15 cellular contexts compared by ENCODE assay signal in the genomic region with DNA sequence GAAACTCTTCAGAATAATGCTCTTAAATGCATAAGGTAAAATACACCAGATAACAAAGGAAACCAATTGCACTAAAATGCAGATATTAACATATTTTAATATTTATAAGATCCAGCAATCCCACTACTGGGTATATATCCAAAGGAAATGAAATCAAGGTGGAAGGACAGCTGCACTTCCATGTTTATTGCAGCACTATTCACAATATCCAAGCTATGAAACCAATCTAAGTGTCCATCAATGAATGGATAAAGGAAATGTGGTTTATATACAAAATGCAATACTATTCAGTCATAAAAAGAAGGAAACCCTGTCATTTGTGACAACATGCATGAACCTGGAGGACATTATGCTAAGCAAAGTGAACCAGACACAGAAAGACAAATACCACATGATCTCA. TPM values are rescaled to one million over a fixed set of nuclear protein-coding genes. Genes with fewer than 3 reads are reported as not detected.
DNase-seq lines count a peak whose midpoint lies in the region; ATAC-seq and TF ChIP-seq lines count a peak whose summit lies in the region.
"Had no signal": no experiment of that assay in that cellular context is flagged by ENCODE, and none has a peak within 500 bp of the region (broad histone marks: within the 10 kb centered on the region; RNA-seq: fewer than 3 reads in every experiment).

No MANE protein-coding gene starts in this region.

- H3K9me3 ChIP-seq in left ventricle myocardium inferior (replicated peaks), result no peaks in the 10 kb centered on the region
- no peaks in the 10 kb centered on the region for H3K9me3 ChIP-seq in heart left ventricle
- no peaks in the 10 kb centered on the region for H3K9me3 ChIP-seq in IMR-90 (ENCODE audit: control insufficient read depth, insufficient read depth, low read length)
- no peaks in the 10 kb centered on the region for H3K9me3 ChIP-seq in ascending aorta
- H3K9me3 ChIP-seq in osteoblast (ENCODE audit: low read depth, low read length), result no peaks in the 10 kb centered on the region
- H3K9me3 ChIP-seq: HAP-1 had no signal

- no peaks in the 10 kb centered on the region for H3K79me2 ChIP-seq in osteoblast (ENCODE audit: insufficient read depth, low read length)

- H3K36me3 Mint-ChIP-seq in nephron progenitor cell (ENCODE audit: low read depth) (no peaks in the 10 kb centered on the region), natural killer cell (no peaks in the 10 kb centered on the region)
- H3K36me3 Mint-ChIP-seq: CD4-positive, CD25-positive, alpha-beta regulatory T cell had no signal

- no peak for ATAC-seq in heart left ventricle
- ATAC-seq in IMR-90 (ENCODE audit: low read depth), result no peak
- ATAC-seq in natural killer cell, result no peak

- no peak overlapping the region for H2BK20ac ChIP-seq in IMR-90 (ENCODE audit: low read depth, low read length)

- H2BK120ac ChIP-seq in IMR-90 (ENCODE audit: low read depth, low read length), result no peak overlapping the region

- H3K4me2 ChIP-seq in IMR-90 (ENCODE audit: low read depth, low read length) (no peak overlapping the region), osteoblast (ENCODE audit: insufficient read depth, low read length) (peak overlapping the region; percentile 1)

- H4K20me1 ChIP-seq in IMR-90 (ENCODE audit: insufficient read depth, low read length) (no peaks in the 10 kb centered on the region), osteoblast (ENCODE audit: insufficient read depth, low read length) (no peaks in the 10 kb centered on the region)
- H4K20me1 ChIP-seq: BLaER1 treated with 17β-estradiol and CSF1 and Interleukin-3, amounts not matched to agents 10 nM and 100 nM had no signal

- no peak overlapping the region for H3K18ac ChIP-seq in IMR-90 (ENCODE audit: low read depth, low read length)

- TF ChIP-seq CTCF in left ventricle myocardium inferior (IDR thresholded peaks at IDR 0.05; ENCODE audit: borderline replicate concordance) (no peak), heart left ventricle (IDR thresholded peaks at IDR 0.05) (no peak), IMR-90 (conservative IDR thresholded peaks at IDR 0.05; ENCODE audit: low read depth, low read length) (no peak), ascending aorta (IDR thresholded peaks at IDR 0.05) (no peak), osteoblast (IDR thresholded peaks at IDR 0.05; ENCODE audit: extremely low read depth, low read depth, low read length) (no peak), nephron progenitor cell (IDR thresholded peaks at IDR 0.05) (no peak), natural killer cell (IDR thresholded peaks at IDR 0.05) (no peak)

- no TSS peak for BruUV-seq in IMR-90 (replicated peaks; lab: Mats Ljungman, UMichigan)

- TF ChIP-seq POLR2A in heart left ventricle (IDR thresholded peaks at IDR 0.05) (no peak), IMR-90 (IDR thresholded peaks at IDR 0.05; ENCODE audit: low read depth, low read length) (no peak)

- no peak overlapping the region for H4K91ac ChIP-seq in IMR-90 (ENCODE audit: insufficient read depth, low read depth, low read length)

- peak overlapping the region; percentile 54 for H3K4ac ChIP-seq in IMR-90 (ENCODE audit: low read depth, low read length)

- H3K4me3 Mint-ChIP-seq in nephron progenitor cell, result no peak overlapping the region
- no peak overlapping the region for H3K4me3 Mint-ChIP-seq in natural killer cell
- H3K4me3 Mint-ChIP-seq: CD4-positive, CD25-positive, alpha-beta regulatory T cell; IgD-negative memory B cell had no signal

- H3K79me1 ChIP-seq in IMR-90 (ENCODE audit: low read depth in 1 of 2, low read length in 2 of 2), result no peaks in the 10 kb centered on the region

- H2AK9ac ChIP-seq in IMR-90 (replicated peaks; ENCODE audit: low read depth, low read length, poor library complexity), result no peak overlapping the region

- H3K9me1 ChIP-seq in IMR-90 (ENCODE audit: insufficient read depth, low read length), result no peaks in the 10 kb centered on the region

- no peak overlapping the region for H4K8ac ChIP-seq in IMR-90 (ENCODE audit: low read depth in 2 of 2, low read length in 2 of 2)

- no peak overlapping the region for H3K4me3 ChIP-seq in left ventricle myocardium inferior
- no peak overlapping the region for H3K4me3 ChIP-seq in heart left ventricle
- H3K4me3 ChIP-seq in IMR-90 (ENCODE audit: insufficient read depth, low read depth, low read length), result no peak overlapping the region
- no peak overlapping the region for H3K4me3 ChIP-seq in ascending aorta
- no peak overlapping the region for H3K4me3 ChIP-seq in osteoblast (ENCODE audit: insufficient read depth, low read length)
- H3K4me3 ChIP-seq: BLaER1 treated with 17β-estradiol and CSF1 and Interleukin-3, amounts not matched to agents 10 nM and 100 nM; HAP-1 had no signal

- peak overlapping the region; percentile 39 for H3K14ac ChIP-seq in IMR-90 (replicated peaks; ENCODE audit: low read depth, low read length)

- H3K9ac ChIP-seq in IMR-90 (ENCODE audit: low read depth, low read length), result no peak overlapping the region
- H3K9ac ChIP-seq: BLaER1 treated with 17β-estradiol and CSF1 and Interleukin-3, amounts not matched to agents 10 nM and 100 nM had no signal

- H4K5ac ChIP-seq in IMR-90 (ENCODE audit: low read depth, low read length), result no peak overlapping the region

- H2BK15ac ChIP-seq in IMR-90 (ENCODE audit: low read depth, low read length), result no peak overlapping the region

- intact Hi-C loops in left ventricle myocardium inferior (cut with micrococcal nuclease), result no loop called here
- intact Hi-C loops in heart left ventricle (cut with DNase I), result loop anchor here in 1 of 10 donors (5.0 kb wide), 1 partner anchor 36 kb away; the partner anchor contains the start of gene RNF24
- intact Hi-C loops in IMR-90 (cut with micrococcal nuclease), result no loop called here
- intact Hi-C loops in ascending aorta (cut with DNase I), result no loop called here
- intact Hi-C loops in natural killer cell (cut with micrococcal nuclease), result no loop called here

- H3K36me3 ChIP-seq in left ventricle myocardium inferior (no peaks in the 10 kb centered on the region), heart left ventricle (no peaks in the 10 kb centered on the region), IMR-90 (ENCODE audit: control insufficient read depth, insufficient read depth, low read length) (no peaks in the 10 kb centered on the region), ascending aorta (no peaks in the 10 kb centered on the region), osteoblast (ENCODE audit: insufficient read depth, low read length) (no peaks in the 10 kb centered on the region)
- H3K36me3 ChIP-seq: BLaER1 treated with 17β-estradiol and CSF1 and Interleukin-3, amounts not matched to agents 10 nM and 100 nM; HAP-1 had no signal

- H3K9me3 Mint-ChIP-seq in nephron progenitor cell, result peaks cover 7% of the 10 kb centered on the region
- H3K9me3 Mint-ChIP-seq in natural killer cell, result no peaks in the 10 kb centered on the region

- H3K27ac Mint-ChIP-seq in nephron progenitor cell (no peak overlapping the region), natural killer cell (no peak overlapping the region)
- H3K27ac Mint-ChIP-seq: CD4-positive, CD25-positive, alpha-beta regulatory T cell had no signal

- no peak overlapping the region for H2AK5ac ChIP-seq in IMR-90 (ENCODE audit: low read depth, low read length)

- H3K27ac ChIP-seq in left ventricle myocardium inferior (replicated peaks), result peak overlapping the region; percentile 78
- H3K27ac ChIP-seq in heart left ventricle, result peak overlapping the region in 3 of 12 donors; percentile 37 to 74 (median 53)
- no peak overlapping the region for H3K27ac ChIP-seq in IMR-90 (ENCODE audit: insufficient read depth, low read length)
- H3K27ac ChIP-seq in ascending aorta, result peak overlapping the region; percentile 72 to 79
- H3K27ac ChIP-seq in osteoblast (ENCODE audit: low read depth, low read length), result peak overlapping the region; percentile 4

- H2AFZ ChIP-seq in IMR-90 (replicated peaks; ENCODE audit: low read length, poor library complexity) (no peak overlapping the region), osteoblast (ENCODE audit: low read length) (no peak overlapping the region)

- CTCF ChIA-PET in IMR-90 (lab: Yijun Ruan, JAX), result interaction anchor here (0.9 kb wide), 1 partner anchor 9 kb away, joined by 3 read pairs; no protein-coding TSS in a partner anchor

- H3K23ac ChIP-seq in IMR-90 (ENCODE audit: low read depth, low read length), result no peak overlapping the region

- no peak overlapping the region for H2BK5ac ChIP-seq in IMR-90 (ENCODE audit: low read depth, low read length, poor library complexity, severe bottlenecking)

- no peak overlapping the region for H3K56ac ChIP-seq in IMR-90 (ENCODE audit: extremely low read depth, insufficient read depth, low read length)

- no peaks in the 10 kb centered on the region for H3K27me3 ChIP-seq in left ventricle myocardium inferior (ENCODE audit: low read depth)
- H3K27me3 ChIP-seq in heart left ventricle, result no peaks in the 10 kb centered on the region
- H3K27me3 ChIP-seq in IMR-90 (ENCODE audit: control insufficient read depth, insufficient read depth, low read length), result no peaks in the 10 kb centered on the region
- H3K27me3 ChIP-seq in ascending aorta, result no peaks in the 10 kb centered on the region
- H3K27me3 ChIP-seq in osteoblast (ENCODE audit: insufficient read depth, low read length), result no peaks in the 10 kb centered on the region
- H3K27me3 ChIP-seq: BLaER1 treated with 17β-estradiol and CSF1 and Interleukin-3, amounts not matched to agents 10 nM and 100 nM had no signal

- H3K4me1 ChIP-seq in left ventricle myocardium inferior, result peaks cover 34% of the 10 kb centered on the region
- H3K4me1 ChIP-seq in heart left ventricle, result peaks cover 0 to 24% (median 13%) of the 10 kb centered on the region in 12 donors
- H3K4me1 ChIP-seq in IMR-90 (ENCODE audit: control insufficient read depth, insufficient read depth, low read length), result peaks cover 7% of the 10 kb centered on the region
- H3K4me1 ChIP-seq in ascending aorta, result peaks cover 0 to 11% of the 10 kb centered on the region in 2 donors
- peaks cover 24% of the 10 kb centered on the region for H3K4me1 ChIP-seq in osteoblast (ENCODE audit: insufficient read depth, low read length)
- H3K4me1 ChIP-seq: HAP-1 had no signal

- POLR2A ChIA-PET in IMR-90 (lab: Charles Lee; ENCODE audit: unreplicated experiment), result no interaction called here

- dilution Hi-C loops in IMR-90 (cut with HindIII; ENCODE audit: low sequenced_read_pairs, unreplicated experiment), result no loop called here

- H3K27me3 Mint-ChIP-seq in nephron progenitor cell (ENCODE audit: low read depth, poor library complexity), result no peaks in the 10 kb centered on the region
- peaks cover 0 to 10% of the 10 kb centered on the region in 2 donors for H3K27me3 Mint-ChIP-seq in natural killer cell (ENCODE audit: low read depth in 2 of 2)
- H3K27me3 Mint-ChIP-seq: CD4-positive, CD25-positive, alpha-beta regulatory T cell had no signal

- in situ Hi-C loops in IMR-90 (cut with MboI; ENCODE audit: low sequenced_read_pairs), result no loop called here

- no peak for TF ChIP-seq RAD21 in IMR-90 (IDR thresholded peaks at IDR 0.05; ENCODE audit: low read length)

- H3K4me1 Mint-ChIP-seq in nephron progenitor cell (peaks cover 13% of the 10 kb centered on the region), natural killer cell (no peaks in the 10 kb centered on the region)
- H3K4me1 Mint-ChIP-seq: CD4-positive, CD25-positive, alpha-beta regulatory T cell had no signal

- no peak for DNase-seq in left ventricle myocardium inferior
- no peak for DNase-seq in heart left ventricle
- DNase-seq in IMR-90, result no peak
- no peak for DNase-seq in ascending aorta (ENCODE audit: low spot score in 2 of 2)
- DNase-seq in osteoblast (ENCODE audit: insufficient read length, low spot score, missing footprints), result no peak
- DNase-seq in nephron progenitor cell, result no peak
- no peak for DNase-seq in activated effector memory CD4-positive, alpha-beta T cell treated with Interleukin-2 at 50 U/mL for 16 hours
- no peak for DNase-seq in natural killer cell
- DNase-seq: 8988T; ACHN; CD4-positive, CD25-positive, alpha-beta regulatory T cell; DMS53 had no signal

RNA-seq across cellular contexts. Expression of gene RNF24, which starts 37.7 kb away (rescaled TPM):
- total RNA-seq in left ventricle myocardium inferior, result 5.1 TPM
- total RNA-seq in heart left ventricle, result 10 to 100 TPM in 2 of 9 donors, 1 to 10 TPM in 7; 4.2 to 15.2 (median 6.4) TPM
- polyA plus RNA-seq in heart left ventricle, result 1 to 10 TPM; 1.2 to 6.8 TPM
- total RNA-seq in IMR-90 (2012; rRNA removed), result 11.3 and 12.5 TPM in 2 replicates
- 9.1 and 11.3 TPM in 2 replicates for polyA plus RNA-seq in IMR-90 (2012; rRNA removed)
- polyA plus RNA-seq in IMR-90 (2012; cell fraction: cytosol; rRNA removed), result 6.6 and 7.3 TPM in 2 replicates
- polyA plus RNA-seq in IMR-90 (2012; cell fraction: nucleus; rRNA removed; ENCODE audit: low replicate concordance), result 6.4 and 11.0 TPM in 2 replicates
- 12.0 TPM for total RNA-seq in ascending aorta
- 22.4 and 25.6 TPM in 2 replicates for total RNA-seq in osteoblast
- total RNA-seq in natural killer cell, result 10 to 100 TPM in 1 of 3 donors, 1 to 10 TPM in 2; 7.1 to 15.3 (median 7.8) TPM
